Comparison of ENCODE assay signal across 1 cellular context in the genomic region with DNA sequence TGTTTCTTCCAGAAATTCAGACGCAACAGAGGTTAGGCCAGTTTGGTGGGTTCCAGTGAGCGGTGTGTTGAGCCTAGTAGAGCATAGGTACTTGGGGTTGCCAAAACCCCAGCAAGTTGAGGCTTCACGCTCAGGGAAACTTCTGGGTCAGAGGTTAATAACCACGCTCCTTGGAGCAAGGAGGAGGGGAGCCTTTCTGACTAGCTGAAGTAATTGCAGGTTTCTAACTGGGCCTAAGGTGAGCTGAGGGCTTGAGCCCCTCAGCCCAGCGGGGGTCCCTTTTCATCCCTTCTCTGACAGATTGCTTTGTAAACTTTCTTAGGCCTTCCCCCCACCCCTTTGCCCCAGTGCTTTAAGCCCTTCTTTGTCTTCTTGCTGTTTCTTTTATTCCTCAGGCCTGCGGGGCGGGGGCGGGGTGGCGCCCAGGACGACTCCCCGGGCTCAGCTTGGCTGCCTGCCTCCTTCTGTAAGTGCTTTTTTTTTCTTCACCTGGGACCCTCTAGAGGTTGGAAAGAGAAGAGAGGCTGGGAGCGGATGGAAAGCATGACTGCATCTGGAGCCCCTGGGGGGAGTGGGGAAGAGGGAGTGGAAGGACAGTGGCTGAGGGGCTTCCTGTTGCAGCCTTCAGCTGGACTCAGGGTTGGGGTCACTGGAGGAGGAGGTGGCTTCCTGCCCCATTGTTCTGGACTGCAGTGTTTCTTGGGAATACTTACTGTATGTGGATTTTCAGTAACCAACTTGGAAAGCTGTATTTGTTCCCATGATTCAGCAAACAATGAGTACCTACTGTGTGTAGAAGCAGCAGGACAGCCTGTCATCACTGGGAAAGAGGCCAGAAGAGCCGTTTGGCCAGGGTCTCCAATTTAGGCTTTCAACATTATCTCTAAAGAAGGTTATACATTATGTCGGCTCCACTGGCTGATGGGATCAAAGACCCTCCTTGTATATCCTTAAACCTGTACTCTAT.
A peak's percentile ranks its signal among the peaks of the same experiment; 100 is the strongest.
TF ChIP-seq lines count a peak whose summit lies in the region.

No MANE protein-coding gene starts in this region.

TF ChIP-seq in K562, 482 proteins besides CTCF, POLR2A, EP300 and RAD21 (continued from another document and continues in another):
- TF ChIP-seq, protein P1, sequence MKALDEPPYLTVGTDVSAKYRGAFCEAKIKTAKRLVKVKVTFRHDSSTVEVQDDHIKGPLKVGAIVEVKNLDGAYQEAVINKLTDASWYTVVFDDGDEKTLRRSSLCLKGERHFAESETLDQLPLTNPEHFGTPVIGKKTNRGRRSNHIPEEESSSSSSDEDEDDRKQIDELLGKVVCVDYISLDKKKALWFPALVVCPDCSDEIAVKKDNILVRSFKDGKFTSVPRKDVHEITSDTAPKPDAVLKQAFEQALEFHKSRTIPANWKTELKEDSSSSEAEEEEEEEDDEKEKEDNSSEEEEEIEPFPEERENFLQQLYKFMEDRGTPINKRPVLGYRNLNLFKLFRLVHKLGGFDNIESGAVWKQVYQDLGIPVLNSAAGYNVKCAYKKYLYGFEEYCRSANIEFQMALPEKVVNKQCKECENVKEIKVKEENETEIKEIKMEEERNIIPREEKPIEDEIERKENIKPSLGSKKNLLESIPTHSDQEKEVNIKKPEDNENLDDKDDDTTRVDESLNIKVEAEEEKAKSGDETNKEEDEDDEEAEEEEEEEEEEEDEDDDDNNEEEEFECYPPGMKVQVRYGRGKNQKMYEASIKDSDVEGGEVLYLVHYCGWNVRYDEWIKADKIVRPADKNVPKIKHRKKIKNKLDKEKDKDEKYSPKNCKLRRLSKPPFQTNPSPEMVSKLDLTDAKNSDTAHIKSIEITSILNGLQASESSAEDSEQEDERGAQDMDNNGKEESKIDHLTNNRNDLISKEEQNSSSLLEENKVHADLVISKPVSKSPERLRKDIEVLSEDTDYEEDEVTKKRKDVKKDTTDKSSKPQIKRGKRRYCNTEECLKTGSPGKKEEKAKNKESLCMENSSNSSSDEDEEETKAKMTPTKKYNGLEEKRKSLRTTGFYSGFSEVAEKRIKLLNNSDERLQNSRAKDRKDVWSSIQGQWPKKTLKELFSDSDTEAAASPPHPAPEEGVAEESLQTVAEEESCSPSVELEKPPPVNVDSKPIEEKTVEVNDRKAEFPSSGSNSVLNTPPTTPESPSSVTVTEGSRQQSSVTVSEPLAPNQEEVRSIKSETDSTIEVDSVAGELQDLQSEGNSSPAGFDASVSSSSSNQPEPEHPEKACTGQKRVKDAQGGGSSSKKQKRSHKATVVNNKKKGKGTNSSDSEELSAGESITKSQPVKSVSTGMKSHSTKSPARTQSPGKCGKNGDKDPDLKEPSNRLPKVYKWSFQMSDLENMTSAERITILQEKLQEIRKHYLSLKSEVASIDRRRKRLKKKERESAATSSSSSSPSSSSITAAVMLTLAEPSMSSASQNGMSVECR (CRISPR knock-in tag; IDR thresholded peaks at IDR 0.05), result no peak
- TF ChIP-seq ZNF133 (CRISPR knock-in tag; IDR thresholded peaks at IDR 0.05) (no peak), TAF15 (IDR thresholded peaks at IDR 0.05; ENCODE audit: low read depth, low read length) (no peak), ASH1L (IDR thresholded peaks at IDR 0.05; ENCODE audit: borderline replicate concordance, low read depth, partially characterized antibody) (no peak), ZNF696 (CRISPR knock-in tag; conservative IDR thresholded peaks at IDR 0.05) (no peak), RNF2 (IDR thresholded peaks at IDR 0.05) (no peak), ZBTB1 (CRISPR knock-in tag; IDR thresholded peaks at IDR 0.05; ENCODE audit: borderline replicate concordance, low read depth) (no peak), ZNF143 (CRISPR knock-in tag; IDR thresholded peaks at IDR 0.05) (no peak), RHOXF2B (CRISPR knock-in tag; conservative IDR thresholded peaks at IDR 0.05) (no peak), CC2D1A (IDR thresholded peaks at IDR 0.05) (no peak), RBBP5 (IDR thresholded peaks at IDR 0.05; ENCODE audit: borderline replicate concordance, insufficient read depth, low read length, poor library complexity, severe bottlenecking) (no peak), KHSRP (IDR thresholded peaks at IDR 0.05) (no peak), CHD2 (IDR thresholded peaks at IDR 0.05; ENCODE audit: low read depth, low read length) (no peak), SREBF1 (IDR thresholded peaks at IDR 0.05; ENCODE audit: borderline replicate concordance, low read depth, low read length) (no peak), CBFA2T3 (IDR thresholded peaks at IDR 0.05) (no peak), SMARCA4 (IDR thresholded peaks at IDR 0.05) (peak; percentile 47; the same call in 1 of the 2 replicates), U2AF2 (optimal IDR thresholded peaks at IDR 0.05; ENCODE audit: low read depth, low read length) (no peak), GATAD2B (IDR thresholded peaks at IDR 0.05; ENCODE audit: borderline replicate concordance) (no peak), NFIC (IDR thresholded peaks at IDR 0.05) (0 out of 2 replicates have a peak, but pooled peaks have one; percentile 39), ATF1 (CRISPR knock-in tag; IDR thresholded peaks at IDR 0.05) (no peak), ATF1 (tag; IDR thresholded peaks at IDR 0.05) (no peak), CBX2 (IDR thresholded peaks at IDR 0.05; ENCODE audit: insufficient read depth, low read length, poor library complexity, severe bottlenecking) (no peak), POLR2G (IDR thresholded peaks at IDR 0.05; ENCODE audit: low read depth, low read length) (no peak)
- TF ChIP-seq, protein P2, sequence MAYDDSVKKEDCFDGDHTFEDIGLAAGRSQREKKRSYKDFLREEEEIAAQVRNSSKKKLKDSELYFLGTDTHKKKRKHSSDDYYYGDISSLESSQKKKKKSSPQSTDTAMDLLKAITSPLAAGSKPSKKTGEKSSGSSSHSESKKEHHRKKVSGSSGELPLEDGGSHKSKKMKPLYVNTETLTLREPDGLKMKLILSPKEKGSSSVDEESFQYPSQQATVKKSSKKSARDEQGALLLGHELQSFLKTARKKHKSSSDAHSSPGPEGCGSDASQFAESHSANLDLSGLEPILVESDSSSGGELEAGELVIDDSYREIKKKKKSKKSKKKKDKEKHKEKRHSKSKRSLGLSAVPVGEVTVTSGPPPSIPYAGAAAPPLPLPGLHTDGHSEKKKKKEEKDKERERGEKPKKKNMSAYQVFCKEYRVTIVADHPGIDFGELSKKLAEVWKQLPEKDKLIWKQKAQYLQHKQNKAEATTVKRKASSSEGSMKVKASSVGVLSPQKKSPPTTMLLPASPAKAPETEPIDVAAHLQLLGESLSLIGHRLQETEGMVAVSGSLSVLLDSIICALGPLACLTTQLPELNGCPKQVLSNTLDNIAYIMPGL (CRISPR knock-in tag; IDR thresholded peaks at IDR 0.05), result no peak
- TF ChIP-seq, protein P3, sequence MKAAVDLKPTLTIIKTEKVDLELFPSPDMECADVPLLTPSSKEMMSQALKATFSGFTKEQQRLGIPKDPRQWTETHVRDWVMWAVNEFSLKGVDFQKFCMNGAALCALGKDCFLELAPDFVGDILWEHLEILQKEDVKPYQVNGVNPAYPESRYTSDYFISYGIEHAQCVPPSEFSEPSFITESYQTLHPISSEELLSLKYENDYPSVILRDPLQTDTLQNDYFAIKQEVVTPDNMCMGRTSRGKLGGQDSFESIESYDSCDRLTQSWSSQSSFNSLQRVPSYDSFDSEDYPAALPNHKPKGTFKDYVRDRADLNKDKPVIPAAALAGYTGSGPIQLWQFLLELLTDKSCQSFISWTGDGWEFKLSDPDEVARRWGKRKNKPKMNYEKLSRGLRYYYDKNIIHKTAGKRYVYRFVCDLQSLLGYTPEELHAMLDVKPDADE (conservative IDR thresholded peaks at IDR 0.05; ENCODE audit: control insufficient read depth, low read depth, low read length), result no peak
- TF ChIP-seq, protein P4, sequence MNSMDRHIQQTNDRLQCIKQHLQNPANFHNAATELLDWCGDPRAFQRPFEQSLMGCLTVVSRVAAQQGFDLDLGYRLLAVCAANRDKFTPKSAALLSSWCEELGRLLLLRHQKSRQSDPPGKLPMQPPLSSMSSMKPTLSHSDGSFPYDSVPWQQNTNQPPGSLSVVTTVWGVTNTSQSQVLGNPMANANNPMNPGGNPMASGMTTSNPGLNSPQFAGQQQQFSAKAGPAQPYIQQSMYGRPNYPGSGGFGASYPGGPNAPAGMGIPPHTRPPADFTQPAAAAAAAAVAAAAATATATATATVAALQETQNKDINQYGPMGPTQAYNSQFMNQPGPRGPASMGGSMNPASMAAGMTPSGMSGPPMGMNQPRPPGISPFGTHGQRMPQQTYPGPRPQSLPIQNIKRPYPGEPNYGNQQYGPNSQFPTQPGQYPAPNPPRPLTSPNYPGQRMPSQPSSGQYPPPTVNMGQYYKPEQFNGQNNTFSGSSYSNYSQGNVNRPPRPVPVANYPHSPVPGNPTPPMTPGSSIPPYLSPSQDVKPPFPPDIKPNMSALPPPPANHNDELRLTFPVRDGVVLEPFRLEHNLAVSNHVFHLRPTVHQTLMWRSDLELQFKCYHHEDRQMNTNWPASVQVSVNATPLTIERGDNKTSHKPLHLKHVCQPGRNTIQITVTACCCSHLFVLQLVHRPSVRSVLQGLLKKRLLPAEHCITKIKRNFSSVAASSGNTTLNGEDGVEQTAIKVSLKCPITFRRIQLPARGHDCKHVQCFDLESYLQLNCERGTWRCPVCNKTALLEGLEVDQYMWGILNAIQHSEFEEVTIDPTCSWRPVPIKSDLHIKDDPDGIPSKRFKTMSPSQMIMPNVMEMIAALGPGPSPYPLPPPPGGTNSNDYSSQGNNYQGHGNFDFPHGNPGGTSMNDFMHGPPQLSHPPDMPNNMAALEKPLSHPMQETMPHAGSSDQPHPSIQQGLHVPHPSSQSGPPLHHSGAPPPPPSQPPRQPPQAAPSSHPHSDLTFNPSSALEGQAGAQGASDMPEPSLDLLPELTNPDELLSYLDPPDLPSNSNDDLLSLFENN (IDR thresholded peaks at IDR 0.05; ENCODE audit: low read depth in 2 of 2, low read length in 2 of 2), result no peak
- TF ChIP-seq, protein P5, sequence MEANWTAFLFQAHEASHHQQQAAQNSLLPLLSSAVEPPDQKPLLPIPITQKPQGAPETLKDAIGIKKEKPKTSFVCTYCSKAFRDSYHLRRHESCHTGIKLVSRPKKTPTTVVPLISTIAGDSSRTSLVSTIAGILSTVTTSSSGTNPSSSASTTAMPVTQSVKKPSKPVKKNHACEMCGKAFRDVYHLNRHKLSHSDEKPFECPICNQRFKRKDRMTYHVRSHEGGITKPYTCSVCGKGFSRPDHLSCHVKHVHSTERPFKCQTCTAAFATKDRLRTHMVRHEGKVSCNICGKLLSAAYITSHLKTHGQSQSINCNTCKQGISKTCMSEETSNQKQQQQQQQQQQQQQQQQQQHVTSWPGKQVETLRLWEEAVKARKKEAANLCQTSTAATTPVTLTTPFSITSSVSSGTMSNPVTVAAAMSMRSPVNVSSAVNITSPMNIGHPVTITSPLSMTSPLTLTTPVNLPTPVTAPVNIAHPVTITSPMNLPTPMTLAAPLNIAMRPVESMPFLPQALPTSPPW (CRISPR knock-in tag; IDR thresholded peaks at IDR 0.05), result peak; percentile 81
- TF ChIP-seq, protein P6, sequence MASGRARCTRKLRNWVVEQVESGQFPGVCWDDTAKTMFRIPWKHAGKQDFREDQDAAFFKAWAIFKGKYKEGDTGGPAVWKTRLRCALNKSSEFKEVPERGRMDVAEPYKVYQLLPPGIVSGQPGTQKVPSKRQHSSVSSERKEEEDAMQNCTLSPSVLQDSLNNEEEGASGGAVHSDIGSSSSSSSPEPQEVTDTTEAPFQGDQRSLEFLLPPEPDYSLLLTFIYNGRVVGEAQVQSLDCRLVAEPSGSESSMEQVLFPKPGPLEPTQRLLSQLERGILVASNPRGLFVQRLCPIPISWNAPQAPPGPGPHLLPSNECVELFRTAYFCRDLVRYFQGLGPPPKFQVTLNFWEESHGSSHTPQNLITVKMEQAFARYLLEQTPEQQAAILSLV (tag; IDR thresholded peaks at IDR 0.05), result no peak
- TF ChIP-seq, protein P7, sequence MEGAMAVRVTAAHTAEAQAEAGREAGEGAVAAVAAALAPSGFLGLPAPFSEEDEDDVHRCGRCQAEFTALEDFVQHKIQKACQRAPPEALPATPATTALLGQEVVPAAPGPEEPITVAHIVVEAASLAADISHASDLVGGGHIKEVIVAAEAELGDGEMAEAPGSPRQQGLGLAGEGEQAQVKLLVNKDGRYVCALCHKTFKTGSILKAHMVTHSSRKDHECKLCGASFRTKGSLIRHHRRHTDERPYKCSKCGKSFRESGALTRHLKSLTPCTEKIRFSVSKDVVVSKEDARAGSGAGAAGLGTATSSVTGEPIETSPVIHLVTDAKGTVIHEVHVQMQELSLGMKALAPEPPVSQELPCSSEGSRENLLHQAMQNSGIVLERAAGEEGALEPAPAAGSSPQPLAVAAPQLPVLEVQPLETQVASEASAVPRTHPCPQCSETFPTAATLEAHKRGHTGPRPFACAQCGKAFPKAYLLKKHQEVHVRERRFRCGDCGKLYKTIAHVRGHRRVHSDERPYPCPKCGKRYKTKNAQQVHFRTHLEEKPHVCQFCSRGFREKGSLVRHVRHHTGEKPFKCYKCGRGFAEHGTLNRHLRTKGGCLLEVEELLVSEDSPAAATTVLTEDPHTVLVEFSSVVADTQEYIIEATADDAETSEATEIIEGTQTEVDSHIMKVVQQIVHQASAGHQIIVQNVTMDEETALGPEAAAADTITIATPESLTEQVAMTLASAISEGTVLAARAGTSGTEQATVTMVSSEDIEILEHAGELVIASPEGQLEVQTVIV (CRISPR knock-in tag; IDR thresholded peaks at IDR 0.05; ENCODE audit: borderline replicate concordance), result no peak
- TF ChIP-seq, protein P8, sequence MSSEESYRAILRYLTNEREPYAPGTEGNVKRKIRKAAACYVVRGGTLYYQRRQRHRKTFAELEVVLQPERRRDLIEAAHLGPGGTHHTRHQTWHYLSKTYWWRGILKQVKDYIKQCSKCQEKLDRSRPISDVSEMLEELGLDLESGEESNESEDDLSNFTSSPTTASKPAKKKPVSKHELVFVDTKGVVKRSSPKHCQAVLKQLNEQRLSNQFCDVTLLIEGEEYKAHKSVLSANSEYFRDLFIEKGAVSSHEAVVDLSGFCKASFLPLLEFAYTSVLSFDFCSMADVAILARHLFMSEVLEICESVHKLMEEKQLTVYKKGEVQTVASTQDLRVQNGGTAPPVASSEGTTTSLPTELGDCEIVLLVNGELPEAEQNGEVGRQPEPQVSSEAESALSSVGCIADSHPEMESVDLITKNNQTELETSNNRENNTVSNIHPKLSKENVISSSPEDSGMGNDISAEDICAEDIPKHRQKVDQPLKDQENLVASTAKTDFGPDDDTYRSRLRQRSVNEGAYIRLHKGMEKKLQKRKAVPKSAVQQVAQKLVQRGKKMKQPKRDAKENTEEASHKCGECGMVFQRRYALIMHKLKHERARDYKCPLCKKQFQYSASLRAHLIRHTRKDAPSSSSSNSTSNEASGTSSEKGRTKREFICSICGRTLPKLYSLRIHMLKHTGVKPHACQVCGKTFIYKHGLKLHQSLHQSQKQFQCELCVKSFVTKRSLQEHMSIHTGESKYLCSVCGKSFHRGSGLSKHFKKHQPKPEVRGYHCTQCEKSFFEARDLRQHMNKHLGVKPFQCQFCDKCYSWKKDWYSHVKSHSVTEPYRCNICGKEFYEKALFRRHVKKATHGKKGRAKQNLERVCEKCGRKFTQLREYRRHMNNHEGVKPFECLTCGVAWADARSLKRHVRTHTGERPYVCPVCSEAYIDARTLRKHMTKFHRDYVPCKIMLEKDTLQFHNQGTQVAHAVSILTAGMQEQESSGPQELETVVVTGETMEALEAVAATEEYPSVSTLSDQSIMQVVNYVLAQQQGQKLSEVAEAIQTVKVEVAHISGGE (CRISPR knock-in tag; IDR thresholded peaks at IDR 0.05), result 0 out of 6 replicates have a peak, but pooled peaks of 1 of the 3 experiments have one; percentile 18
- TF ChIP-seq, protein P9, sequence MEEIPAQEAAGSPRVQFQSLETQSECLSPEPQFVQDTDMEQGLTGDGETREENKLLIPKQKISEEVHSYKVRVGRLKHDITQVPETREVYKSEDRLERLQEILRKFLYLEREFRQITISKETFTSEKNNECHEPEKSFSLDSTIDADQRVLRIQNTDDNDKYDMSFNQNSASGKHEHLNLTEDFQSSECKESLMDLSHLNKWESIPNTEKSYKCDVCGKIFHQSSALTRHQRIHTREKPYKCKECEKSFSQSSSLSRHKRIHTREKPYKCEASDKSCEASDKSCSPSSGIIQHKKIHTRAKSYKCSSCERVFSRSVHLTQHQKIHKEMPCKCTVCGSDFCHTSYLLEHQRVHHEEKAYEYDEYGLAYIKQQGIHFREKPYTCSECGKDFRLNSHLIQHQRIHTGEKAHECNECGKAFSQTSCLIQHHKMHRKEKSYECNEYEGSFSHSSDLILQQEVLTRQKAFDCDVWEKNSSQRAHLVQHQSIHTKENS (CRISPR knock-in tag; IDR thresholded peaks at IDR 0.05), result no peak
